8 cellular contexts compared by ENCODE assay signal in genomic region chrX:20527458-20528099, GRCh38.
DNase-seq lines count a peak whose midpoint lies in the region; ATAC-seq, FAIRE-seq and TF ChIP-seq lines count a peak whose summit lies in the region.

No MANE protein-coding gene starts in this region.

- no peaks in the 10 kb centered on the region for H3K9me2 ChIP-seq in PC-9 (ENCODE audit: insufficient read depth)

- H3K4me2 ChIP-seq in KMS-11 (peak overlapping the region; percentile 42), PC-9 (peak overlapping the region; percentile 47; the same call in 1 of the 2 replicates), endothelial cell of umbilical vein (ENCODE audit: insufficient read depth, low read length) (peak overlapping the region; percentile 42)

- DNase-seq in AG04450 (ENCODE audit: low read depth, low spot score) (no peak), PC-9 (no peak), endothelial cell of umbilical vein (ENCODE audit: low read depth, low spot score) (peak; percentile 28), neural crest cell (ENCODE audit: low read depth, low spot score) (no peak)
- DNase-seq in activated CD4-positive, alpha-beta memory T cell treated with anti-CD3 and anti-CD28 coated beads for 36 hours: no peak
- DNase-seq in activated naive CD4-positive, alpha-beta T cell (lab: John Stamatoyannopoulos, UW): no peak

- H4K20me1 ChIP-seq in KMS-11 (ENCODE audit: insufficient read depth) (no peaks in the 10 kb centered on the region), PC-9 (ENCODE audit: insufficient read depth) (no peaks in the 10 kb centered on the region), endothelial cell of umbilical vein (replicated peaks; ENCODE audit: control insufficient read depth, extremely low read depth, insufficient read depth, low read length) (no peaks in the 10 kb centered on the region)

- H3K79me2 ChIP-seq in KMS-11 (ENCODE audit: insufficient read depth, low read depth): no peaks in the 10 kb centered on the region
- no peaks in the 10 kb centered on the region for H3K79me2 ChIP-seq in PC-9 (ENCODE audit: low read depth)
- H3K79me2 ChIP-seq in endothelial cell of umbilical vein (ENCODE audit: control insufficient read depth, insufficient read depth, low read length): no peaks in the 10 kb centered on the region

- dilution Hi-C loops in endothelial cell of umbilical vein (cut with MboI; ENCODE audit: extremely low pct_ligation_motif_present, low sequenced_read_pairs): no loop called here

- no peaks in the 10 kb centered on the region for H3F3A ChIP-seq in PC-9 (ENCODE audit: insufficient read depth, low read depth)

- peak; percentile 52 for FAIRE-seq in endothelial cell of umbilical vein (lab: Jason Lieb, UNC)

- H3K9me3 Mint-ChIP-seq in neural crest cell: no peaks in the 10 kb centered on the region
- no peaks in the 10 kb centered on the region for H3K9me3 Mint-ChIP-seq in activated CD4-positive, alpha-beta memory T cell treated with anti-CD3 and anti-CD28 coated beads for 36 hours

- peak; percentile 47 for TF ChIP-seq CTCF in AG04450 (IDR thresholded peaks at IDR 0.05; ENCODE audit: low read depth, low read length)
- peak; percentile 60; the same call in 1 of the 2 replicates for TF ChIP-seq CTCF in KMS-11 (conservative IDR thresholded peaks at IDR 0.05; ENCODE audit: low read depth, low read length)
- TF ChIP-seq CTCF in PC-9 (conservative IDR thresholded peaks at IDR 0.05): peak; percentile 69
- TF ChIP-seq CTCF in endothelial cell of umbilical vein (IDR thresholded peaks at IDR 0.05; ENCODE audit: extremely low read depth in 1 of 2, insufficient read depth in 1 of 2, low read depth in 1 of 2, low read length in 2 of 2): peak; percentile 10 to 19
- peak; percentile 83 for TF ChIP-seq CTCF in neural crest cell (conservative IDR thresholded peaks at IDR 0.05)

- H2AFZ ChIP-seq in KMS-11 (ENCODE audit: low read depth) (no peak overlapping the region), PC-9 (no peak overlapping the region), endothelial cell of umbilical vein (ENCODE audit: low read depth, low read length) (no peak overlapping the region)

- H3K4me3 Mint-ChIP-seq in neural crest cell: peak overlapping the region; percentile 42
- no peak overlapping the region for H3K4me3 Mint-ChIP-seq in activated CD4-positive, alpha-beta memory T cell treated with anti-CD3 and anti-CD28 coated beads for 36 hours

- CTCF ChIA-PET in AG04450 (lab: Charles Lee): interaction anchor here (0.5 to 6.7 kb wide), 15 partner anchors 9 to 1468 kb away, joined by 3 to 90 read pairs (median 3); no protein-coding TSS in a partner anchor
- CTCF ChIA-PET in PC-9 (lab: Charles Lee): interaction anchor here (0.6 to 0.9 kb wide), 2 partner anchors 8 to 1198 kb away, joined by 3 read pairs; no protein-coding TSS in a partner anchor
- CTCF ChIA-PET in endothelial cell of umbilical vein (lab: Charles Lee): interaction anchor here (0.5 to 3.0 kb wide), 17 partner anchors 11 to 1458 kb away, joined by 3 to 24 read pairs (median 4); no protein-coding TSS in a partner anchor
- CTCF ChIA-PET in activated CD4-positive, alpha-beta memory T cell treated with anti-CD3 and anti-CD28 coated beads for 36 hours (lab: Charles Lee): interaction anchor here (0.9 to 1.7 kb wide), 6 partner anchors 269 to 1219 kb away, joined by 3 to 12 read pairs (median 6); no protein-coding TSS in a partner anchor

- peaks cover 26% of the 10 kb centered on the region for H3K4me1 Mint-ChIP-seq in neural crest cell
- peaks cover 16% of the 10 kb centered on the region for H3K4me1 Mint-ChIP-seq in activated CD4-positive, alpha-beta memory T cell treated with anti-CD3 and anti-CD28 coated beads for 36 hours (ENCODE audit: low read depth)

- H3K27me3 ChIP-seq in AG04450 (ENCODE audit: control insufficient read depth, insufficient read depth, low read length) (no peaks in the 10 kb centered on the region), KMS-11 (ENCODE audit: insufficient read depth, low read depth) (no peaks in the 10 kb centered on the region), PC-9 (ENCODE audit: insufficient read depth, low read depth) (no peaks in the 10 kb centered on the region), endothelial cell of umbilical vein (ENCODE audit: control insufficient read depth in 2 of 2, insufficient read depth in 2 of 2, low read length in 2 of 2) (peaks cover 11 to 14% of the 10 kb centered on the region in 2 experiments)

- no peaks in the 10 kb centered on the region for H3K9me1 ChIP-seq in endothelial cell of umbilical vein (replicated peaks; ENCODE audit: control insufficient read depth, extremely low read depth, insufficient read depth, low read length)

- H3K9me3 ChIP-seq in AG04450 (ENCODE audit: control insufficient read depth, insufficient read depth, low read length): no peaks in the 10 kb centered on the region
- H3K9me3 ChIP-seq in PC-9 (ENCODE audit: insufficient read depth, low read depth): no peaks in the 10 kb centered on the region
- no peaks in the 10 kb centered on the region for H3K9me3 ChIP-seq in endothelial cell of umbilical vein (replicated peaks; ENCODE audit: control insufficient read depth, insufficient read depth, low read length)

- H3K9ac ChIP-seq in KMS-11 (no peak overlapping the region), endothelial cell of umbilical vein (replicated peaks; ENCODE audit: extremely low read depth, insufficient read depth, low read length) (no peak overlapping the region)

- ATAC-seq in GM18502 (IDR thresholded peaks at IDR 0.05; ENCODE audit: poor library complexity, unreplicated experiment): peak; percentile 61

- H3K4me3 ChIP-seq in AG04450 (ENCODE audit: low read depth, low read length) (no peak overlapping the region), KMS-11 (IDR thresholded peaks at IDR 0.05; ENCODE audit: insufficient read depth, low read depth, low read length) (no peak overlapping the region), PC-9 (no peak overlapping the region), endothelial cell of umbilical vein (replicated peaks in 1 of 3; ENCODE audit: insufficient read depth in 1 of 3, low read depth in 1 of 3, low read length in 3 of 3) (no peak overlapping the region)

- H3K4me1 ChIP-seq in KMS-11 (ENCODE audit: low read depth, poor library complexity, severe bottlenecking) (peaks cover 34% of the 10 kb centered on the region), PC-9 (replicated peaks; ENCODE audit: insufficient read depth) (peaks cover 15% of the 10 kb centered on the region), endothelial cell of umbilical vein (ENCODE audit: control insufficient read depth, extremely low read depth, insufficient read depth, low read length) (peaks cover 8% of the 10 kb centered on the region)

- no peak for TF ChIP-seq POLR2A in endothelial cell of umbilical vein (IDR thresholded peaks at IDR 0.05; ENCODE audit: low read depth, low read length)

- BruUV-seq in PC-9 (replicated peaks; lab: Mats Ljungman, UMichigan) (no TSS peak), endothelial cell of umbilical vein (replicated peaks; lab: Mats Ljungman, UMichigan) (no TSS peak)

- H3K27ac ChIP-seq in AG04450 (ENCODE audit: low read depth, low read length) (no peak overlapping the region), KMS-11 (no peak overlapping the region), PC-9 (no peak overlapping the region), endothelial cell of umbilical vein (ENCODE audit: insufficient read depth, low read depth, low read length) (no peak overlapping the region)

- no peak overlapping the region for H3K27ac Mint-ChIP-seq in neural crest cell (ENCODE audit: unreplicated experiment)
- H3K27ac Mint-ChIP-seq in activated CD4-positive, alpha-beta memory T cell treated with anti-CD3 and anti-CD28 coated beads for 36 hours: no peak overlapping the region

- intact Hi-C loops in PC-9 (cut with micrococcal nuclease; ENCODE audit: unreplicated experiment) (loop anchor here (2.0 to 5.0 kb wide), 2 partner anchors 275 to 1155 kb away; no protein-coding TSS in a partner anchor), endothelial cell of umbilical vein (cut with micrococcal nuclease) (loop anchor here (1.0 to 5.0 kb wide), 2 partner anchors 274 to 1450 kb away; no protein-coding TSS in a partner anchor)
- intact Hi-C loops in activated CD4-positive, alpha-beta memory T cell treated with anti-CD3 and anti-CD28 coated beads for 36 hours (cut with micrococcal nuclease): loop anchor here (5.0 kb wide), 2 partner anchors 850 to 1200 kb away; no protein-coding TSS in a partner anchor

- H3K27me3 Mint-ChIP-seq in neural crest cell (ENCODE audit: low read depth): peaks cover 16% of the 10 kb centered on the region
- H3K27me3 Mint-ChIP-seq in activated CD4-positive, alpha-beta memory T cell treated with anti-CD3 and anti-CD28 coated beads for 36 hours: peaks cover 16% of the 10 kb centered on the region

- POLR2A ChIA-PET in AG04450 (lab: Yijun Ruan, JAX) (no interaction called here), PC-9 (lab: Charles Lee; ENCODE audit: unreplicated experiment) (interaction anchor here (0.6 kb wide), 1 partner anchor 1312 kb away, joined by 3 read pairs; the partner anchor contains the start of gene MBTPS2), endothelial cell of umbilical vein (lab: Charles Lee) (no interaction called here)
- POLR2A ChIA-PET in activated CD4-positive, alpha-beta memory T cell treated with anti-CD3 and anti-CD28 coated beads for 36 hours (lab: Charles Lee): no interaction called here

- no peaks in the 10 kb centered on the region for H3K36me3 Mint-ChIP-seq in neural crest cell (ENCODE audit: low read depth)
- no peaks in the 10 kb centered on the region for H3K36me3 Mint-ChIP-seq in activated CD4-positive, alpha-beta memory T cell treated with anti-CD3 and anti-CD28 coated beads for 36 hours

- H3K36me3 ChIP-seq in KMS-11 (ENCODE audit: insufficient read depth) (no peaks in the 10 kb centered on the region), PC-9 (ENCODE audit: low read depth) (no peaks in the 10 kb centered on the region), endothelial cell of umbilical vein (ENCODE audit: control insufficient read depth in 2 of 2, extremely low read depth in 1 of 2, insufficient read depth in 2 of 2, low read length in 2 of 2) (no peaks in the 10 kb centered on the region)

TF ChIP-seq in endothelial cell of umbilical vein, 7 proteins besides CTCF, POLR2A, EP300 and RAD21:
- TF ChIP-seq GATA2 (IDR thresholded peaks at IDR 0.05; ENCODE audit: insufficient read depth, insufficient read length, low read depth, low read length) (no peak), FOS (IDR thresholded peaks at IDR 0.05; ENCODE audit: borderline replicate concordance, insufficient read depth, low read length) (no peak), MAX (IDR thresholded peaks at IDR 0.05; ENCODE audit: insufficient read depth, insufficient read length) (no peak), EZH2 (IDR thresholded peaks at IDR 0.05; ENCODE audit: borderline replicate concordance, low read depth, low read length, severe bottlenecking) (no peak), POLR2AphosphoS5 (IDR thresholded peaks at IDR 0.05; ENCODE audit: insufficient read depth, low read depth, low read length) (no peak), JUN (IDR thresholded peaks at IDR 0.05; ENCODE audit: borderline replicate concordance, insufficient read depth, insufficient read length, low read depth) (no peak), MYC (IDR thresholded peaks at IDR 0.05; ENCODE audit: low read depth, low read length) (no peak)

Comparison
In these comparisons a context has a peak if more than half of its experiments do, and no peak if none do; other contexts are left out.
1. CTCF ChIP-seq: peak in every context shown above with its lines; median percentile 83 in neural crest cell; 69 in PC-9; 60 in KMS-11; 47 in AG04450; 14 in endothelial cell of umbilical vein.